ENCODE assay signal across 1 cellular context in the genomic region with DNA sequence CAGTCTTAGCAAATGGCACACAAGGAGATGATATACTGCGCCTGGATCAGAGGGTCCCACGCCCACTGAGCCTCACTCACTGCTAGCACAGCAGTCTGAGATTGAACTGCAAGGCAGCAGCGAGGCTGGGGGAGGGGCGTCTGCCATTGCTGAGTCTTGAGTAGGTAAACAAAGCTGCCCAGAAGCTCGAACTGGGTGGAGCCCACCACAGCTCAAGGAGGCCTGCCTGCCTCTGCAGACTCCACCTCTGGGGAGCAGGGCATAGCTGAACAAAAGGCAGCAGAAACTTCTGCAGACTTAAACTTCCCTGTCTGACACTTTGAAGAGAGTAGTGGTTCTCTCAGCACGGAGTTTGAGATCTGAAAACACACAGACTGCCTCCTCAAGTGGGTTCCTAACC.
TF ChIP-seq lines count a peak whose summit lies in the region.

No MANE protein-coding gene starts in this region.

TF ChIP-seq in H1, 55 proteins besides CTCF, POLR2A, EP300 and RAD21:
- TF ChIP-seq POLR2AphosphoS5 (IDR thresholded peaks at IDR 0.05; ENCODE audit: low read depth, low read length): 0 out of 2 replicates have a peak, but pooled peaks have one; percentile 73
